ENCODE assay signal across 8 cellular contexts in genomic region chr13:36432106-36432544, GRCh38. TPM values are rescaled to one million over a fixed set of nuclear protein-coding genes. Genes with fewer than 3 reads are reported as not detected.
DNase-seq lines count a peak whose midpoint lies in the region; ATAC-seq and TF ChIP-seq lines count a peak whose summit lies in the region.

TSS of gene CCNA1 (plus strand) at chr13:36432495. CDS start at chr13:36433057, 562 bp downstream.

- BruUV-seq in OCI-LY7 (replicated peaks; lab: Mats Ljungman, UMichigan), result no TSS peak

- H3K36me3 ChIP-seq in OCI-LY7 (ENCODE audit: insufficient read depth, low read length), result no peaks in the 10 kb centered on the region

- no peak within 1 kb of the TSS for H3K27ac ChIP-seq in OCI-LY7 (ENCODE audit: low read depth, low read length, poor library complexity, severe bottlenecking)

- peaks cover 12 to 31% (median 21%) of the 10 kb centered on the region in 3 donors for H3K4me1 Mint-ChIP-seq in naive B cell

- no peak within 1 kb of the TSS for H3K4me2 ChIP-seq in OCI-LY7 (ENCODE audit: low read length)

- H3K36me3 Mint-ChIP-seq in naive B cell, result no peaks in the 10 kb centered on the region

- POLR2A ChIA-PET in OCI-LY7 (lab: Charles Lee), result no interaction called here

- H3K27ac Mint-ChIP-seq in naive B cell, result peak within 1 kb of the TSS in 2 of 6 donors; percentile 55 to 84

- intact Hi-C loops in OCI-LY7 (cut with micrococcal nuclease; ENCODE audit: unreplicated experiment), result no loop called here

- peak; percentile 37 for DNase-seq in GM12865 (ENCODE audit: low read depth)
- DNase-seq in naive B cell, result peak; percentile 22
- DNase-seq in OCI-LY7 (ENCODE audit: low spot score), result no peak

- in situ Hi-C loops in endometrial microvascular endothelial cells (cut with HindIII; ENCODE audit: inconsistent ontology term, low pct_unique_long_range_greater_than_20kb, low sequenced_read_pairs), result no loop called here

- peaks cover 0 to 5% (median 0%) of the 10 kb centered on the region in 7 donors for H3K9me3 Mint-ChIP-seq in naive B cell

- no peaks in the 10 kb centered on the region for H3K4me1 ChIP-seq in OCI-LY7 (ENCODE audit: insufficient read depth, low read length, poor library complexity, severe bottlenecking)

- H3K4me3 ChIP-seq in GM12865 (ENCODE audit: low read depth, low read length) (peak within 1 kb of the TSS; percentile 35), OCI-LY7 (ENCODE audit: low read depth, low read length, poor library complexity, severe bottlenecking) (no peak within 1 kb of the TSS)

- H3K79me2 ChIP-seq in OCI-LY7 (ENCODE audit: insufficient read depth, low read depth, low read length), result no peaks in the 10 kb centered on the region

- peak within 1 kb of the TSS; percentile 71 to 92 (median 83) for H3K4me3 Mint-ChIP-seq in naive B cell

- no peaks in the 10 kb centered on the region for H3K9me3 ChIP-seq in OCI-LY7 (ENCODE audit: low read length)

- H4K20me1 ChIP-seq in OCI-LY7 (ENCODE audit: insufficient read depth, low read length), result no peaks in the 10 kb centered on the region

- peak; percentile 62 for ATAC-seq in HG03103 (IDR thresholded peaks at IDR 0.05; ENCODE audit: low read depth, unreplicated experiment)
- ATAC-seq in SK-N-SH treated with all-trans-retinoic acid at 6 μM for 48 hours, result peak; percentile 52
- ATAC-seq in naive B cell (ENCODE audit: low read depth in 2 of 2), result peak; percentile 48 to 56
- no peak for ATAC-seq in HG03175 (IDR thresholded peaks at IDR 0.05; ENCODE audit: unreplicated experiment)
- no peak for ATAC-seq in HG02973 (IDR thresholded peaks at IDR 0.05; ENCODE audit: unreplicated experiment)

- TF ChIP-seq CTCF in GM12865 (IDR thresholded peaks at IDR 0.05; ENCODE audit: insufficient read depth, low read depth, low read length, missing control alignments), result no peak
- no peak for TF ChIP-seq CTCF in OCI-LY7 (conservative IDR thresholded peaks at IDR 0.05; ENCODE audit: low read length)

- H3K27me3 Mint-ChIP-seq in naive B cell, result peaks cover 34 to 74% (median 36%) of the 10 kb centered on the region in 3 donors

- CTCF ChIA-PET in OCI-LY7 (lab: Charles Lee; ENCODE audit: unreplicated experiment), result no interaction called here

- no peaks in the 10 kb centered on the region for H3K9me2 ChIP-seq in OCI-LY7 (ENCODE audit: insufficient read depth, low read length)

- no peak within 1 kb of the TSS for H2AFZ ChIP-seq in OCI-LY7 (ENCODE audit: low read length)

TF ChIP-seq in SK-N-SH treated with all-trans-retinoic acid at 6 μM for 48 hours, 23 proteins besides CTCF, POLR2A, EP300 and RAD21:
- TF ChIP-seq TOX (CRISPR knock-in tag; IDR thresholded peaks at IDR 0.05; ENCODE audit: borderline replicate concordance), result no peak
- no peak for TF ChIP-seq ZNF565 (CRISPR knock-in tag; conservative IDR thresholded peaks at IDR 0.05; ENCODE audit: low read depth)
- no peak for TF ChIP-seq CREB5 (CRISPR knock-in tag; IDR thresholded peaks at IDR 0.05; ENCODE audit: low read depth)
- no peak for TF ChIP-seq PPARA (CRISPR knock-in tag; IDR thresholded peaks at IDR 0.05; ENCODE audit: borderline replicate concordance)
- TF ChIP-seq BACH2 (CRISPR knock-in tag; IDR thresholded peaks at IDR 0.05; ENCODE audit: borderline replicate concordance), result no peak
- TF ChIP-seq, protein P1, sequence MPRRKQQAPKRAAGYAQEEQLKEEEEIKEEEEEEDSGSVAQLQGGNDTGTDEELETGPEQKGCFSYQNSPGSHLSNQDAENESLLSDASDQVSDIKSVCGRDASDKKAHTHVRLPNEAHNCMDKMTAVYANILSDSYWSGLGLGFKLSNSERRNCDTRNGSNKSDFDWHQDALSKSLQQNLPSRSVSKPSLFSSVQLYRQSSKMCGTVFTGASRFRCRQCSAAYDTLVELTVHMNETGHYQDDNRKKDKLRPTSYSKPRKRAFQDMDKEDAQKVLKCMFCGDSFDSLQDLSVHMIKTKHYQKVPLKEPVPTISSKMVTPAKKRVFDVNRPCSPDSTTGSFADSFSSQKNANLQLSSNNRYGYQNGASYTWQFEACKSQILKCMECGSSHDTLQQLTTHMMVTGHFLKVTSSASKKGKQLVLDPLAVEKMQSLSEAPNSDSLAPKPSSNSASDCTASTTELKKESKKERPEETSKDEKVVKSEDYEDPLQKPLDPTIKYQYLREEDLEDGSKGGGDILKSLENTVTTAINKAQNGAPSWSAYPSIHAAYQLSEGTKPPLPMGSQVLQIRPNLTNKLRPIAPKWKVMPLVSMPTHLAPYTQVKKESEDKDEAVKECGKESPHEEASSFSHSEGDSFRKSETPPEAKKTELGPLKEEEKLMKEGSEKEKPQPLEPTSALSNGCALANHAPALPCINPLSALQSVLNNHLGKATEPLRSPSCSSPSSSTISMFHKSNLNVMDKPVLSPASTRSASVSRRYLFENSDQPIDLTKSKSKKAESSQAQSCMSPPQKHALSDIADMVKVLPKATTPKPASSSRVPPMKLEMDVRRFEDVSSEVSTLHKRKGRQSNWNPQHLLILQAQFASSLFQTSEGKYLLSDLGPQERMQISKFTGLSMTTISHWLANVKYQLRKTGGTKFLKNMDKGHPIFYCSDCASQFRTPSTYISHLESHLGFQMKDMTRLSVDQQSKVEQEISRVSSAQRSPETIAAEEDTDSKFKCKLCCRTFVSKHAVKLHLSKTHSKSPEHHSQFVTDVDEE (CRISPR knock-in tag; IDR thresholded peaks at IDR 0.05), result no peak
- no peak for TF ChIP-seq ZNF8 (CRISPR knock-in tag; IDR thresholded peaks at IDR 0.05)
- TF ChIP-seq TCF4 (CRISPR knock-in tag; IDR thresholded peaks at IDR 0.05; ENCODE audit: borderline replicate concordance), result no peak

RNA-seq across cellular contexts. Expression of gene CCNA1, which starts in this region (rescaled TPM):
- total RNA-seq in endometrial microvascular endothelial cells (ENCODE audit: inconsistent ontology term), result 39.8 TPM
- polyA plus RNA-seq in naive B cell (ENCODE audit: low read depth in 6 of 6), result 1 to 10 TPM in 1 of 6 donors, under 1 TPM in 3, not detected in 2; 0.23 to 1.1 (median 0.47) TPM
- total RNA-seq in OCI-LY7 (2014; rRNA removed; shearing (Covaris generic)), result not detected in 2 replicates
- total RNA-seq in OCI-LY7 (2022), result not detected in 2 replicates

Comparison
In these comparisons a context has a peak if more than half of its experiments do, and no peak if none do; other contexts are left out.
1. RNA of gene CCNA1 (total RNA-seq): 39.8 TPM in endometrial microvascular endothelial cells (single experiment); not detected in OCI-LY7; every median in the first group is over 10 times any median in the second.
2. ATAC-seq: peak in HG03103 (single experiment), SK-N-SH treated with all-trans-retinoic acid at 6 μM for 48 hours (single experiment) and naive B cell (2 of 2); none in HG03175 (single experiment) and HG02973 (single experiment).